ENCODE assay signal across 8 cellular contexts in genomic region chr2:152098798-152099654, GRCh38. TPM values are rescaled to one million over a fixed set of nuclear protein-coding genes. Genes with fewer than 3 reads are reported as not detected.
DNase-seq lines count a peak whose midpoint lies in the region; ATAC-seq, FAIRE-seq and TF ChIP-seq lines count a peak whose summit lies in the region.

TSS of gene CACNB4 (minus strand) at chr2:152099044.

- no peaks in the 10 kb centered on the region for H3K9me3 ChIP-seq in osteoblast (ENCODE audit: low read depth, low read length)

- DNase-seq in Right ventricle myocardium inferior (ENCODE audit: missing footprints), result peak; percentile 72
- DNase-seq in cardiac septum (ENCODE audit: low spot score), result no peak
- peak; percentile 12 for DNase-seq in HTR-8/SVneo (ENCODE audit: insufficient read length, low spot score)
- DNase-seq in activated CD4-positive, alpha-beta memory T cell treated with anti-CD3 and anti-CD28 coated beads for 36 hours, result peak; percentile 14
- no peak for DNase-seq in foreskin keratinocyte
- DNase-seq in osteoblast (ENCODE audit: insufficient read length, low spot score, missing footprints), result peak; percentile 66
- DNase-seq in effector CD8-positive, alpha-beta T cell (lab: John Stamatoyannopoulos, UW), result no peak

- no peaks in the 10 kb centered on the region for H4K20me1 ChIP-seq in osteoblast (ENCODE audit: insufficient read depth, low read length)

- no peaks in the 10 kb centered on the region for H3K79me2 ChIP-seq in osteoblast (ENCODE audit: insufficient read depth, low read length)

- H3K27me3 Mint-ChIP-seq in activated CD4-positive, alpha-beta memory T cell treated with anti-CD3 and anti-CD28 coated beads for 36 hours, result peaks cover 39% of the 10 kb centered on the region

- POLR2A ChIA-PET in activated CD4-positive, alpha-beta memory T cell treated with anti-CD3 and anti-CD28 coated beads for 36 hours (lab: Charles Lee), result no interaction called here

- intact Hi-C loops in Right ventricle myocardium inferior (cut with DNase I), result loop anchor here (10.0 kb wide), 1 partner anchor 64 kb away; no protein-coding TSS in a partner anchor
- intact Hi-C loops in cardiac septum (cut with DNase I), result loop anchor here (5.0 kb wide), 1 partner anchor 62 kb away; no protein-coding TSS in a partner anchor
- intact Hi-C loops in activated CD4-positive, alpha-beta memory T cell treated with anti-CD3 and anti-CD28 coated beads for 36 hours (cut with micrococcal nuclease), result loop anchor here (5.0 kb wide), 1 partner anchor 78 kb away; the partner anchor contains the start of gene STAM2

- H3K27me3 ChIP-seq in foreskin keratinocyte, result peaks cover 94% of the 10 kb centered on the region
- H3K27me3 ChIP-seq in osteoblast (ENCODE audit: insufficient read depth, low read length), result peaks cover 79% of the 10 kb centered on the region

- CTCF ChIA-PET in activated CD4-positive, alpha-beta memory T cell treated with anti-CD3 and anti-CD28 coated beads for 36 hours (lab: Charles Lee), result interaction anchor here (0.6 to 1.9 kb wide), 2 partner anchors 530 to 536 kb away, joined by 3 to 5 read pairs; no protein-coding TSS in a partner anchor

- no peak within 1 kb of the TSS for H3K27ac Mint-ChIP-seq in activated CD4-positive, alpha-beta memory T cell treated with anti-CD3 and anti-CD28 coated beads for 36 hours

- H3K27ac ChIP-seq in foreskin keratinocyte (no peak within 1 kb of the TSS), osteoblast (ENCODE audit: low read depth, low read length) (no peak within 1 kb of the TSS)

- FAIRE-seq in HTR-8/SVneo (lab: Jason Lieb, UNC), result no peak

- H3K4me1 Mint-ChIP-seq in activated CD4-positive, alpha-beta memory T cell treated with anti-CD3 and anti-CD28 coated beads for 36 hours (ENCODE audit: low read depth), result peaks cover 19% of the 10 kb centered on the region

- H3K4me1 ChIP-seq in foreskin keratinocyte (peaks cover 6% of the 10 kb centered on the region), osteoblast (ENCODE audit: insufficient read depth, low read length) (no peaks in the 10 kb centered on the region)

- no peaks in the 10 kb centered on the region for H3K36me3 Mint-ChIP-seq in activated CD4-positive, alpha-beta memory T cell treated with anti-CD3 and anti-CD28 coated beads for 36 hours

- H3K9me3 Mint-ChIP-seq in activated CD4-positive, alpha-beta memory T cell treated with anti-CD3 and anti-CD28 coated beads for 36 hours, result no peaks in the 10 kb centered on the region

- H3K4me2 ChIP-seq in osteoblast (ENCODE audit: insufficient read depth, low read length), result peak within 1 kb of the TSS; percentile 73

- peak within 1 kb of the TSS; percentile 63 for H3K4me3 Mint-ChIP-seq in activated CD4-positive, alpha-beta memory T cell treated with anti-CD3 and anti-CD28 coated beads for 36 hours

- ATAC-seq in Right ventricle myocardium inferior (peak; percentile 40), foreskin keratinocyte (peak; percentile 4), HG03097 (IDR thresholded peaks at IDR 0.05; ENCODE audit: low FRiP score, unreplicated experiment) (no peak)

- peak within 1 kb of the TSS; percentile 54 for H2AFZ ChIP-seq in osteoblast (ENCODE audit: low read length)

- no peaks in the 10 kb centered on the region for H3K36me3 ChIP-seq in osteoblast (ENCODE audit: insufficient read depth, low read length)

- TF ChIP-seq CTCF in foreskin keratinocyte (conservative IDR thresholded peaks at IDR 0.05), result no peak
- TF ChIP-seq CTCF in osteoblast (IDR thresholded peaks at IDR 0.05; ENCODE audit: extremely low read depth, low read depth, low read length), result no peak

- H3K4me3 ChIP-seq in osteoblast (ENCODE audit: insufficient read depth, low read length), result peak within 1 kb of the TSS; percentile 64

RNA-seq across cellular contexts. Expression of gene CACNB4, which starts in this region (rescaled TPM):
- 0.35 TPM for total RNA-seq in Right ventricle myocardium inferior
- 0.67 TPM for total RNA-seq in cardiac septum
- total RNA-seq in activated CD4-positive, alpha-beta memory T cell treated with anti-CD3 and anti-CD28 coated beads for 36 hours, result under 1 TPM; 0.19 to 0.48 TPM
- 0.07 and 0.11 TPM in 2 replicates for total RNA-seq in foreskin keratinocyte
- 0.02 and 0.03 TPM in 2 replicates for polyA plus RNA-seq in foreskin keratinocyte
- total RNA-seq in osteoblast, result 2.4 and 4.3 TPM in 2 replicates

Comparison
In these comparisons a context has a peak if more than half of its experiments do, and no peak if none do; other contexts are left out.
1. Peak in DNase-seq and ATAC-seq in Right ventricle myocardium inferior; RNA of the gene not detected or under 1 TPM.
2. Peak in DNase-seq in activated CD4-positive, alpha-beta memory T cell treated with anti-CD3 and anti-CD28 coated beads for 36 hours; RNA of the gene not detected or under 1 TPM.
3. Peak in ATAC-seq in foreskin keratinocyte; RNA of the gene not detected or under 1 TPM.
4. DNase-seq: peak in HTR-8/SVneo (single experiment) and osteoblast (single experiment); none in cardiac septum (single experiment), foreskin keratinocyte (0 of 2) and effector CD8-positive, alpha-beta T cell (single experiment).